In the genomic region with DNA sequence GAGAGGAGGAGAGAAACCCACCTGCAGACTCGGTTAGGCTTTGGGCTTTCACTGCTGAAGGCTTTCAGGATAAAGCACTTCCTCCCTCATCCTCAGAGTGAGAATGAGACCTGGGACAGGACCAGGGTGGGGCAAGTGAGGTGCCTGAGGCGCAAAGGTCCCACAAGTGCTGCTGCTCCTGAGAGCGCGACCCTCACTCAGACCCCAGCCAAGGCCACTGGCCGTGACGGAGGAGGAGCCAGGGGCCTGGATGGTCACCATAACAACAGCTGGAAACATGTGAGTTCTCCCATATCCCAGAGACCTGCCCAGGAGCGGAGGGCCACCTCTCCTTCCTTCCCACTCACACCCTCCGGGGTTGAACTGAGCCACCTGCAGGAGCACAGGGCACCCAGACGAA, we compare ENCODE assay signal across 18 cellular contexts. TPM values are rescaled to one million over a fixed set of nuclear protein-coding genes. Genes with fewer than 3 reads are reported as not detected.
DNase-seq lines count a peak whose midpoint lies in the region; ATAC-seq and TF ChIP-seq lines count a peak whose summit lies in the region.
"Had no signal": no experiment of that assay in that cellular context is flagged by ENCODE, and none has a peak within 500 bp of the region (broad histone marks: within the 10 kb centered on the region; RNA-seq: fewer than 3 reads in every experiment).

No MANE protein-coding gene starts in this region.

- H3K4me3 Mint-ChIP-seq in activated naive CD8-positive, alpha-beta T cell, result peak overlapping the region; percentile 17
- no peak overlapping the region for H3K4me3 Mint-ChIP-seq in activated naive CD8-positive, alpha-beta T cell treated with anti-CD3 and anti-CD28 coated beads for 36 hours
- H3K4me3 Mint-ChIP-seq: activated B cell treated with CpG ODN at 0.5 μM for 24 hours; activated CD8-positive, alpha-beta T cell treated with anti-CD3 and anti-CD28 coated beads, Interleukin-2, amount 10 ng/mL, durations not matched to agents 7 days and 5 days; activated naive CD8-positive, alpha-beta T cell treated with anti-CD3 and anti-CD28 coated beads, Interleukin-2, amount 10 ng/mL, durations not matched to agents 7 days and 5 days; activated T-cell treated with anti-CD3 and anti-CD28 coated beads, Interleukin-2, amount 50 U/mL, for 72 hours; brain; mesothelial cell of epicardium had no signal

- H3K4me1 ChIP-seq in Panc1 (ENCODE audit: control insufficient read depth, insufficient read depth, low read length), result no peaks in the 10 kb centered on the region
- H3K4me1 ChIP-seq: psoas muscle, upper lobe of left lung had no signal

- BruUV-seq in Panc1 (replicated peaks; lab: Mats Ljungman, UMichigan), result no TSS peak

- no peaks in the 10 kb centered on the region for H3K27me3 ChIP-seq in Panc1 (ENCODE audit: control insufficient read depth, insufficient read depth, low read length)
- H3K27me3 ChIP-seq: upper lobe of left lung had no signal

- ATAC-seq in Panc1 (peak; percentile 39; the same call in 1 of the 2 replicates), GM21619 (IDR thresholded peaks at IDR 0.05; ENCODE audit: unreplicated experiment) (no peak), GM19351 (IDR thresholded peaks at IDR 0.05; ENCODE audit: unreplicated experiment) (no peak)
- ATAC-seq: psoas muscle had no signal

- H3K27ac Mint-ChIP-seq in activated naive CD8-positive, alpha-beta T cell, result no peak overlapping the region
- no peak overlapping the region for H3K27ac Mint-ChIP-seq in activated naive CD8-positive, alpha-beta T cell treated with anti-CD3 and anti-CD28 coated beads for 36 hours
- H3K27ac Mint-ChIP-seq: activated B cell treated with CpG ODN at 0.5 μM for 24 hours; activated CD8-positive, alpha-beta T cell treated with anti-CD3 and anti-CD28 coated beads, Interleukin-2, amount 10 ng/mL, durations not matched to agents 7 days and 5 days; activated naive CD8-positive, alpha-beta T cell treated with anti-CD3 and anti-CD28 coated beads, Interleukin-2, amount 10 ng/mL, durations not matched to agents 7 days and 5 days; activated T-cell treated with anti-CD3 and anti-CD28 coated beads, Interleukin-2, amount 50 U/mL, for 72 hours; brain had no signal

- H3K9me3 Mint-ChIP-seq in activated naive CD8-positive, alpha-beta T cell (ENCODE audit: low read depth), result no peaks in the 10 kb centered on the region
- no peaks in the 10 kb centered on the region for H3K9me3 Mint-ChIP-seq in activated naive CD8-positive, alpha-beta T cell treated with anti-CD3 and anti-CD28 coated beads for 36 hours
- H3K9me3 Mint-ChIP-seq: activated B cell treated with CpG ODN at 0.5 μM for 24 hours; activated naive CD8-positive, alpha-beta T cell treated with anti-CD3 and anti-CD28 coated beads, Interleukin-2, amount 10 ng/mL, durations not matched to agents 7 days and 5 days; activated T-cell treated with anti-CD3 and anti-CD28 coated beads, Interleukin-2, amount 50 U/mL, for 72 hours; brain; mesothelial cell of epicardium had no signal

- no peak for TF ChIP-seq CTCF in Panc1 (IDR thresholded peaks at IDR 0.05)
- TF ChIP-seq CTCF in GM10266 (IDR thresholded peaks at IDR 0.05; ENCODE audit: control insufficient read depth, insufficient read depth, low read depth, missing control alignments), result no peak

- no peaks in the 10 kb centered on the region for H3K36me3 Mint-ChIP-seq in activated naive CD8-positive, alpha-beta T cell
- H3K36me3 Mint-ChIP-seq in activated naive CD8-positive, alpha-beta T cell treated with anti-CD3 and anti-CD28 coated beads for 36 hours, result no peaks in the 10 kb centered on the region
- H3K36me3 Mint-ChIP-seq: activated naive CD8-positive, alpha-beta T cell treated with anti-CD3 and anti-CD28 coated beads, Interleukin-2, amount 10 ng/mL, durations not matched to agents 7 days and 5 days had no signal

- CTCF ChIA-PET in Panc1 (lab: Charles Lee), result no interaction called here

- H3K4me1 Mint-ChIP-seq in activated naive CD8-positive, alpha-beta T cell (ENCODE audit: low read depth), result peaks cover 30% of the 10 kb centered on the region
- H3K4me1 Mint-ChIP-seq in activated naive CD8-positive, alpha-beta T cell treated with anti-CD3 and anti-CD28 coated beads for 36 hours, result peaks cover 7% of the 10 kb centered on the region
- H3K4me1 Mint-ChIP-seq: brain had no signal

- POLR2A ChIA-PET in Panc1 (lab: Charles Lee), result no interaction called here

- H3K27ac ChIP-seq in Panc1 (ENCODE audit: low read length), result no peak overlapping the region
- H3K27ac ChIP-seq: psoas muscle, skin epidermis, upper lobe of left lung had no signal

- in situ Hi-C loops in Panc1 (cut with HindIII; ENCODE audit: low pct_unique_long_range_greater_than_20kb, low sequenced_read_pairs), result no loop called here

- intact Hi-C loops in Panc1 (cut with micrococcal nuclease; ENCODE audit: unreplicated experiment), result no loop called here

- no peaks in the 10 kb centered on the region for H3K36me3 ChIP-seq in Panc1 (ENCODE audit: control insufficient read depth, insufficient read depth, low read length)
- H3K36me3 ChIP-seq: upper lobe of left lung had no signal

- no peaks in the 10 kb centered on the region for H3K27me3 Mint-ChIP-seq in activated naive CD8-positive, alpha-beta T cell
- peaks cover 2% of the 10 kb centered on the region for H3K27me3 Mint-ChIP-seq in activated naive CD8-positive, alpha-beta T cell treated with anti-CD3 and anti-CD28 coated beads for 36 hours
- H3K27me3 Mint-ChIP-seq: brain had no signal

- DNase-seq in activated naive CD8-positive, alpha-beta T cell treated with anti-CD3 and anti-CD28 coated beads for 36 hours, result no peak
- DNase-seq in Panc1 (ENCODE audit: low read depth, low spot score) (no peak), iPS-NIHi7 (ENCODE audit: extremely low spot score) (peak; percentile 8), GM10266 (ENCODE audit: extremely low spot score) (no peak), dedifferentiated amniotic fluid mesenchymal stem cell (ENCODE audit: extremely low spot score) (no peak)
- DNase-seq: activated B cell treated with CpG ODN at 0.5 μM for 24 hours, GF-D8, psoas muscle, upper lobe of left lung had no signal

- H3K9me3 ChIP-seq in Panc1 (ENCODE audit: control insufficient read depth, insufficient read depth, low read depth, low read length), result no peaks in the 10 kb centered on the region
- H3K9me3 ChIP-seq: psoas muscle, upper lobe of left lung had no signal

- H3K4me3 ChIP-seq in Panc1 (ENCODE audit: low read depth in 2 of 2, low read length in 2 of 2), result no peak overlapping the region
- H3K4me3 ChIP-seq: psoas muscle, skin epidermis, upper lobe of left lung had no signal

RNA-seq across cellular contexts. Expression of gene MKRN1, which starts 46.9 kb away (rescaled TPM):
- total RNA-seq in activated naive CD8-positive, alpha-beta T cell treated with anti-CD3 and anti-CD28 coated beads for 36 hours, result 10 to 100 TPM; 47.7 to 48.1 TPM
- 87.9 TPM for total RNA-seq in Panc1 (2021; ENCODE audit: unreplicated experiment)
- 79.6 TPM for polyA plus RNA-seq in Panc1 (2012; ENCODE audit: insufficient read length)
